In genomic region chr12:131112016-131112415, GRCh38 we compare ENCODE assay signal across 13 cellular contexts.
DNase-seq lines count a peak whose midpoint lies in the region; ATAC-seq and TF ChIP-seq lines count a peak whose summit lies in the region.
"Had no signal": no experiment of that assay in that cellular context is flagged by ENCODE, and none has a peak within 500 bp of the region (broad histone marks: within the 10 kb centered on the region; RNA-seq: fewer than 3 reads in every experiment).

No MANE protein-coding gene starts in this region.

- no peak for TF ChIP-seq CTCF in astrocyte of the spinal cord (IDR thresholded peaks at IDR 0.05; ENCODE audit: low read depth, low read length)

- peak; percentile 54 for DNase-seq in NCI-H2171 treated with DMSO at 0.1 percent for 48 hours (lab: John Stamatoyannopoulos, UW)
- DNase-seq in NCI-H2171 (lab: John Stamatoyannopoulos, UW) = no peak
- DNase-seq in astrocyte of the spinal cord (ENCODE audit: low read depth, low spot score) = peak; percentile 1
- DNase-seq in stimulated activated naive CD8-positive, alpha-beta T cell treated with anti-CD3 and anti-CD28 coated beads, Interleukin-15, Interleukin-2, amounts not matched to agents 100 U/mL and 50 U/mL, for 24 hours = no peak
- DNase-seq in SW 1271 (lab: John Stamatoyannopoulos, UW) = no peak
- no peak for DNase-seq in HUDEP-2 (lab: John Stamatoyannopoulos, UW; ENCODE audit: unreplicated experiment in 76 of 76)
- DNase-seq: activated CD4-positive, alpha-beta T cell treated with anti-CD3 and anti-CD28 coated beads for 48 hours; activated gamma-delta T cell; COR-L47; IMR-90; mammary epithelial cell had no signal

- H3K4me3 ChIP-seq in astrocyte of the spinal cord (ENCODE audit: low read depth, low read length) = no peak overlapping the region

- in situ Hi-C loops in astrocyte of the spinal cord (cut with HindIII; ENCODE audit: low sequenced_read_pairs) = no loop called here

- ATAC-seq in HG03175 (IDR thresholded peaks at IDR 0.05; ENCODE audit: unreplicated experiment) = peak; percentile 50
- peak; percentile 75 for ATAC-seq in stimulated activated naive CD8-positive, alpha-beta T cell treated with anti-CD3 and anti-CD28 coated beads, Interleukin-15, Interleukin-2, amounts not matched to agents 100 U/mL and 50 U/mL, for 24 hours
- no peak for ATAC-seq in HG02571 (IDR thresholded peaks at IDR 0.05; ENCODE audit: unreplicated experiment)

Comparison
In these comparisons a context has a peak if more than half of its experiments do, and no peak if none do; other contexts are left out.
1. DNase-seq: peak in NCI-H2171 treated with DMSO at 0.1 percent for 48 hours (single experiment) and astrocyte of the spinal cord (single experiment); none in NCI-H2171 (single experiment), stimulated activated naive CD8-positive, alpha-beta T cell treated with anti-CD3 and anti-CD28 coated beads, Interleukin-15, Interleukin-2, amounts not matched to agents 100 U/mL and 50 U/mL, for 24 hours (single experiment), SW 1271 (0 of 2) and HUDEP-2 (0 of 76).